25 cellular contexts compared by ENCODE assay signal in genomic region chr13:48010698-48011097, GRCh38.
"Had no signal": no experiment of that assay in that cellular context is flagged by ENCODE, and none has a peak within 500 bp of the region (broad histone marks: within the 10 kb centered on the region; RNA-seq: fewer than 3 reads in every experiment).

No MANE protein-coding gene starts in this region.

- H3K9me3 Mint-ChIP-seq: natural killer cell; stimulated activated naive CD8-positive, alpha-beta T cell treated with anti-CD3 and anti-CD28 coated beads, Interleukin-15, amount 100 ng/mL, for 72 hours had no signal

- H3K36me3 ChIP-seq: esophagus muscularis mucosa, heart right ventricle, lower lobe of right lung, neural progenitor cell, prostate gland, suprapubic skin, thyroid gland had no signal

- H3K27ac Mint-ChIP-seq: natural killer cell; neural progenitor cell; stimulated activated naive CD8-positive, alpha-beta T cell treated with anti-CD3 and anti-CD28 coated beads, Interleukin-15, amount 100 ng/mL, for 72 hours had no signal

- H3K27me3 Mint-ChIP-seq: stimulated activated naive CD8-positive, alpha-beta T cell treated with anti-CD3 and anti-CD28 coated beads, Interleukin-15, amount 100 ng/mL, for 72 hours had no signal

- H3K27me3 ChIP-seq: esophagus muscularis mucosa, foreskin keratinocyte, heart right ventricle, neural progenitor cell, spleen, suprapubic skin, thyroid gland had no signal

- H3K4me3 ChIP-seq: coronary artery, esophagus muscularis mucosa, heart right ventricle, lower lobe of right lung, neural progenitor cell, prostate gland, skin epidermis, spleen, suprapubic skin, thyroid gland had no signal

- H3K9me3 ChIP-seq: esophagus muscularis mucosa, lower lobe of right lung, prostate gland, spleen, suprapubic skin, thyroid gland had no signal

- FAIRE-seq: endothelial cell of umbilical vein, islet of Langerhans had no signal

- H3K4me2 ChIP-seq: neural progenitor cell had no signal

- H3K4me1 Mint-ChIP-seq: natural killer cell; neural progenitor cell; stimulated activated naive CD8-positive, alpha-beta T cell treated with anti-CD3 and anti-CD28 coated beads, Interleukin-15, amount 100 ng/mL, for 72 hours had no signal

- H3K36me3 Mint-ChIP-seq: natural killer cell had no signal

- H3K9ac ChIP-seq: neural progenitor cell had no signal

- H3K27ac ChIP-seq: coronary artery, esophagus muscularis mucosa, foreskin keratinocyte, heart right ventricle, lower lobe of right lung, neural progenitor cell, prostate gland, suprapubic skin, thyroid gland had no signal

- ATAC-seq: foreskin keratinocyte; heart right ventricle; left cardiac atrium; left ventricle myocardium superior; lower lobe of right lung; natural killer cell; right cardiac atrium; stimulated activated naive CD8-positive, alpha-beta T cell treated with anti-CD3 and anti-CD28 coated beads, Interleukin-15, amount 100 ng/mL, for 72 hours had no signal

- H3K4me1 ChIP-seq: esophagus muscularis mucosa, prostate gland, thyroid gland had no signal

- DNase-seq: dermis blood vessel endothelial cell; effector memory CD4-positive, alpha-beta T cell; foreskin keratinocyte; glutamatergic neuron; heart right ventricle; hippocampal formation; left cardiac atrium; left ventricle myocardium superior; lower lobe of right lung; natural killer cell; right cardiac atrium; spleen; stimulated activated CD4-positive, alpha-beta T cell treated with anti-CD3 and anti-CD28 coated beads, Interleukin-4, amount 100 ng/mL, for 4 hours; stimulated activated naive CD4-positive, alpha-beta T cell; stimulated activated naive CD8-positive, alpha-beta T cell treated with anti-CD3 and anti-CD28 coated beads, Interleukin-15, amount 100 ng/mL, for 72 hours; thyroid gland; trophoblast cell had no signal

- H3K4me3 Mint-ChIP-seq: natural killer cell; neural progenitor cell; stimulated activated naive CD8-positive, alpha-beta T cell treated with anti-CD3 and anti-CD28 coated beads, Interleukin-15, amount 100 ng/mL, for 72 hours had no signal

- H2AFZ ChIP-seq: neural progenitor cell had no signal
